13 cellular contexts compared by ENCODE assay signal in genomic region chr5:17305964-17306725, GRCh38.
DNase-seq lines count a peak whose midpoint lies in the region; ATAC-seq and TF ChIP-seq lines count a peak whose summit lies in the region.
"Had no signal": no experiment of that assay in that cellular context is flagged by ENCODE, and none has a peak within 500 bp of the region (broad histone marks: within the 10 kb centered on the region; RNA-seq: fewer than 3 reads in every experiment).

No MANE protein-coding gene starts in this region.

- H4K20me1 ChIP-seq in SK-N-SH (ENCODE audit: insufficient read depth), result no peaks in the 10 kb centered on the region

- no peaks in the 10 kb centered on the region for H3K9me2 ChIP-seq in SK-N-SH

- no peaks in the 10 kb centered on the region for H3K9me3 ChIP-seq in SK-N-SH

- no peaks in the 10 kb centered on the region for H3K27me3 ChIP-seq in SK-N-SH (ENCODE audit: insufficient read depth)

- 65% methylated on average over 10 of the region's 14 CpGs for WGBS in SK-N-SH (ENCODE audit: low lambda C conversion rate)

- no peak overlapping the region for H3K27ac Mint-ChIP-seq in activated CD4-positive, alpha-beta memory T cell treated with anti-CD3 and anti-CD28 coated beads, Interleukin-2, amount 10 ng/mL, durations not matched to agents 7 days and 5 days
- H3K27ac Mint-ChIP-seq: activated CD8-positive, alpha-beta T cell treated with anti-CD3 and anti-CD28 coated beads for 36 hours; dendritic cell treated with granulocyte-macrophage colony-stimulating factor and Interleukin-4, amounts not matched to agents 40 ng/mL and 50 ng/mL, for 4 days; naive B cell had no signal

- H3K27ac ChIP-seq in SK-N-SH (ENCODE audit: low read depth in 2 of 2, low read length in 1 of 2), result no peak overlapping the region

- peaks cover 5% of the 10 kb centered on the region for H3K9me3 Mint-ChIP-seq in activated CD4-positive, alpha-beta memory T cell treated with anti-CD3 and anti-CD28 coated beads, Interleukin-2, amount 10 ng/mL, durations not matched to agents 7 days and 5 days
- H3K9me3 Mint-ChIP-seq: activated CD8-positive, alpha-beta T cell treated with anti-CD3 and anti-CD28 coated beads for 36 hours; dendritic cell treated with granulocyte-macrophage colony-stimulating factor and Interleukin-4, amounts not matched to agents 40 ng/mL and 50 ng/mL, for 4 days had no signal

- no peak overlapping the region for H2AFZ ChIP-seq in SK-N-SH (ENCODE audit: low read depth)

- no peak overlapping the region for H3K4me2 ChIP-seq in SK-N-SH

- no peaks in the 10 kb centered on the region for H3K36me3 Mint-ChIP-seq in activated CD4-positive, alpha-beta memory T cell treated with anti-CD3 and anti-CD28 coated beads, Interleukin-2, amount 10 ng/mL, durations not matched to agents 7 days and 5 days (ENCODE audit: low read depth)
- H3K36me3 Mint-ChIP-seq: naive B cell had no signal

- no peaks in the 10 kb centered on the region for H3F3A ChIP-seq in SK-N-SH (replicated peaks; ENCODE audit: insufficient read depth)

- H3K4me1 ChIP-seq in SK-N-SH (ENCODE audit: control insufficient read depth in 1 of 2, insufficient read depth in 2 of 2, low read depth in 1 of 2, low read length in 1 of 2), result no peaks in the 10 kb centered on the region; a peak in 1 of 4 replicates

- H3K4me3 ChIP-seq in SK-N-SH (ENCODE audit: low read depth in 2 of 2, low read length in 1 of 2), result no peak overlapping the region

- ATAC-seq in SK-N-SH treated with all-trans-retinoic acid at 6 μM for 48 hours (no peak), left lobe of liver (peak; percentile 64), GM18867 (IDR thresholded peaks at IDR 0.05; ENCODE audit: unreplicated experiment) (no peak), HG02610 (IDR thresholded peaks at IDR 0.05; ENCODE audit: unreplicated experiment) (no peak), HG02938 (IDR thresholded peaks at IDR 0.05; ENCODE audit: unreplicated experiment) (no peak)
- ATAC-seq: activated CD8-positive, alpha-beta T cell treated with anti-CD3 and anti-CD28 coated beads for 36 hours had no signal

- no peak overlapping the region for H3K9ac ChIP-seq in SK-N-SH

- TF ChIP-seq EP300 in SK-N-SH (IDR thresholded peaks at IDR 0.05; ENCODE audit: borderline replicate concordance in 1 of 2, low read depth in 1 of 2, low read length in 1 of 2), result no peak

- H3K27me3 Mint-ChIP-seq in activated CD4-positive, alpha-beta memory T cell treated with anti-CD3 and anti-CD28 coated beads, Interleukin-2, amount 10 ng/mL, durations not matched to agents 7 days and 5 days, result no peaks in the 10 kb centered on the region
- H3K27me3 Mint-ChIP-seq: activated CD8-positive, alpha-beta T cell treated with anti-CD3 and anti-CD28 coated beads for 36 hours; naive B cell had no signal

- CTCF ChIA-PET in SK-N-SH (lab: Yijun Ruan, JAX), result no interaction called here
- CTCF ChIA-PET in activated CD4-positive, alpha-beta memory T cell treated with anti-CD3 and anti-CD28 coated beads, Interleukin-2, amount 10 ng/mL, durations not matched to agents 7 days and 5 days (lab: Charles Lee), result no interaction called here

- DNase-seq in SK-N-SH (no peak), brain pericyte (ENCODE audit: low read depth, low spot score) (peak; percentile 55), left lobe of liver (ENCODE audit: low spot score) (no peak)
- DNase-seq in activated CD4-positive, alpha-beta memory T cell treated with anti-CD3 and anti-CD28 coated beads, Interleukin-2, amount 10 ng/mL, durations not matched to agents 7 days and 5 days, result no peak
- DNase-seq: activated CD8-positive, alpha-beta T cell treated with anti-CD3 and anti-CD28 coated beads for 36 hours; AML-193; naive B cell; NCI-H510A treated with DMSO at 0.1 percent for 48 hours had no signal

- POLR2A ChIA-PET in SK-N-SH (lab: Yijun Ruan, JAX), result no interaction called here
- POLR2A ChIA-PET in activated CD4-positive, alpha-beta memory T cell treated with anti-CD3 and anti-CD28 coated beads, Interleukin-2, amount 10 ng/mL, durations not matched to agents 7 days and 5 days (lab: Charles Lee), result no interaction called here

- TF ChIP-seq CTCF in SK-N-SH (IDR thresholded peaks at IDR 0.05), result no peak

- H3K4me3 Mint-ChIP-seq in activated CD4-positive, alpha-beta memory T cell treated with anti-CD3 and anti-CD28 coated beads, Interleukin-2, amount 10 ng/mL, durations not matched to agents 7 days and 5 days, result no peak overlapping the region
- H3K4me3 Mint-ChIP-seq: activated CD8-positive, alpha-beta T cell treated with anti-CD3 and anti-CD28 coated beads for 36 hours; dendritic cell treated with granulocyte-macrophage colony-stimulating factor and Interleukin-4, amounts not matched to agents 40 ng/mL and 50 ng/mL, for 4 days; naive B cell had no signal

- no peaks in the 10 kb centered on the region for H3K4me1 Mint-ChIP-seq in activated CD4-positive, alpha-beta memory T cell treated with anti-CD3 and anti-CD28 coated beads, Interleukin-2, amount 10 ng/mL, durations not matched to agents 7 days and 5 days
- H3K4me1 Mint-ChIP-seq: naive B cell had no signal

- no peaks in the 10 kb centered on the region for H3K36me3 ChIP-seq in SK-N-SH (replicated peaks in 1 of 2; ENCODE audit: control insufficient read depth in 1 of 2, insufficient read depth in 2 of 2, low read length in 1 of 2)

- H3K79me2 ChIP-seq in SK-N-SH (ENCODE audit: insufficient read depth), result no peaks in the 10 kb centered on the region

- TF ChIP-seq RAD21 in SK-N-SH (IDR thresholded peaks at IDR 0.05; ENCODE audit: low read length), result no peak

TF ChIP-seq in SK-N-SH treated with all-trans-retinoic acid at 6 μM for 48 hours, 23 proteins besides CTCF, POLR2A, EP300 and RAD21:
- TF ChIP-seq RARB (CRISPR knock-in tag; IDR thresholded peaks at IDR 0.05), result no peak
- no peak for TF ChIP-seq ZFP30 (CRISPR knock-in tag; IDR thresholded peaks at IDR 0.05)
- TF ChIP-seq TCF4 (CRISPR knock-in tag; IDR thresholded peaks at IDR 0.05; ENCODE audit: borderline replicate concordance), result no peak
- peak; percentile 14; the same call in 1 of the 2 replicates for TF ChIP-seq ISL1 (CRISPR knock-in tag; IDR thresholded peaks at IDR 0.05)

TF ChIP-seq in SK-N-SH, 30 proteins besides CTCF, POLR2A, EP300 and RAD21 (continues in another document):
- no peak for TF ChIP-seq FOXM1 (IDR thresholded peaks at IDR 0.05; ENCODE audit: low read depth)
- no peak for TF ChIP-seq MAX (IDR thresholded peaks at IDR 0.05; ENCODE audit: low read depth)
- no peak for TF ChIP-seq IRF3 (IDR thresholded peaks at IDR 0.05; ENCODE audit: low read depth, low read length)
- TF ChIP-seq POLR2AphosphoS5 (IDR thresholded peaks at IDR 0.05; ENCODE audit: low read depth, low read length), result no peak
- TF ChIP-seq SMC3 (IDR thresholded peaks at IDR 0.05; ENCODE audit: low read depth, low read length), result no peak
- TF ChIP-seq CHD2 (IDR thresholded peaks at IDR 0.05; ENCODE audit: low read length, partially characterized antibody), result no peak
- no peak for TF ChIP-seq USF2 (IDR thresholded peaks at IDR 0.05; ENCODE audit: borderline replicate concordance, low read depth, low read length)
- TF ChIP-seq FOSL2 (IDR thresholded peaks at IDR 0.05; ENCODE audit: borderline replicate concordance, low read depth), result no peak
- no peak for TF ChIP-seq ELF1 (IDR thresholded peaks at IDR 0.05)
- no peak for TF ChIP-seq EZH2phosphoT487 (IDR thresholded peaks at IDR 0.05; ENCODE audit: borderline replicate concordance, low read depth)
- no peak for TF ChIP-seq GABPA (IDR thresholded peaks at IDR 0.05; ENCODE audit: low read depth)
- TF ChIP-seq RXRA (IDR thresholded peaks at IDR 0.05; ENCODE audit: borderline replicate concordance, low read depth), result no peak
